Comparison of ENCODE assay signal across 8 cellular contexts in genomic region chr12:66861157-66861750, GRCh38.
A peak's percentile ranks its signal among the peaks of the same experiment; 100 is the strongest.
DNase-seq lines count a peak whose midpoint lies in the region; ATAC-seq and FAIRE-seq lines count a peak whose summit lies in the region.

No MANE protein-coding gene starts in this region.

- DNase-seq in NCI-H1436 (lab: John Stamatoyannopoulos, UW) (peak; percentile 68), NCI-H1436 treated with DMSO at 0.1 percent for 48 hours (lab: John Stamatoyannopoulos, UW) (no peak), NCI-H345 treated with DMSO at 0.1 percent for 48 hours (lab: John Stamatoyannopoulos, UW; ENCODE audit: unreplicated experiment) (peak; percentile 47), myocyte (ENCODE audit: low read depth) (peak; percentile 61)
- DNase-seq in activated CD8-positive, alpha-beta memory T cell treated with anti-CD3 and anti-CD28 coated beads for 1 hour (ENCODE audit: extremely low read depth in 1 of 2, low read depth in 1 of 2), result peak; percentile 17 to 46
- peak; percentile 78 for DNase-seq in stimulated activated CD8-positive, alpha-beta memory T cell treated with anti-CD3 and anti-CD28 coated beads, Interleukin-4, amount 100 ng/mL, for 48 hours

- ATAC-seq in HG03045 (IDR thresholded peaks at IDR 0.05; ENCODE audit: unreplicated experiment), result peak; percentile 59

- peak; percentile 94 for FAIRE-seq in endometrium (lab: Jason Lieb, UNC)
